1 cellular context compared by ENCODE assay signal in the genomic region with DNA sequence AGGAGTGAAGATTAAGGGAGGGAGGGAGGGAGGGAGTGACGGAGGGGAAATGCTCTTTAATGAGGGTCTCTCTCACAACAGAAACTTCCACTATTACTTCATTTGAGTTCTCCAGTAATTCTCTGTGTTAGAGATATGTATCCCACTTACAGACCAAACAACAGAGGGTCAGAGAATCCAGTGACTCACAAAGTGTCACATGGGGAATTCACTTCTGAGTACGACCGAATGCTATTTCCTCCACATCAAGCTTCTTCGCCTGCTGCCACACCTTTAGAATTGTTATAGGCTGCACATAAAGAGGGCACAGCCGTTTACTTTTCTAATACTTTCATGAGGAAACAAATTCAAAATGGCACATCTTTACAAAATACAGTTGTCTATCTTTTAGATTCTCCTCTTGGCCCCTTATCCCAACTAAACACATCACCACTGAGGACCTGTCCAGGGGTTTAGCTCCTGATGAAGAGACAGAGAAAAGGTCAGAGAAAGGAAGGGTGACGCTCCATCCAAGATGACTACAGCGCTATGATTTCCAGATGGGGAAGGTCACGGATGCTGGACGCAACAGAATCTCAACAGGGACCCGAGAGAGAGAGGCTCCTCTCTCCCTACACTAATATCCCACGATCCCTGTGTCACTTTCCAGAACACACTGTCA.
A peak's percentile ranks its signal among the peaks of the same experiment; 100 is the strongest.
TF ChIP-seq lines count a peak whose summit lies in the region.

No MANE protein-coding gene starts in this region.

TF ChIP-seq in K562, 482 proteins besides CTCF, POLR2A, EP300 and RAD21 (continued from another document and continues in another):
- TF ChIP-seq, protein P1, sequence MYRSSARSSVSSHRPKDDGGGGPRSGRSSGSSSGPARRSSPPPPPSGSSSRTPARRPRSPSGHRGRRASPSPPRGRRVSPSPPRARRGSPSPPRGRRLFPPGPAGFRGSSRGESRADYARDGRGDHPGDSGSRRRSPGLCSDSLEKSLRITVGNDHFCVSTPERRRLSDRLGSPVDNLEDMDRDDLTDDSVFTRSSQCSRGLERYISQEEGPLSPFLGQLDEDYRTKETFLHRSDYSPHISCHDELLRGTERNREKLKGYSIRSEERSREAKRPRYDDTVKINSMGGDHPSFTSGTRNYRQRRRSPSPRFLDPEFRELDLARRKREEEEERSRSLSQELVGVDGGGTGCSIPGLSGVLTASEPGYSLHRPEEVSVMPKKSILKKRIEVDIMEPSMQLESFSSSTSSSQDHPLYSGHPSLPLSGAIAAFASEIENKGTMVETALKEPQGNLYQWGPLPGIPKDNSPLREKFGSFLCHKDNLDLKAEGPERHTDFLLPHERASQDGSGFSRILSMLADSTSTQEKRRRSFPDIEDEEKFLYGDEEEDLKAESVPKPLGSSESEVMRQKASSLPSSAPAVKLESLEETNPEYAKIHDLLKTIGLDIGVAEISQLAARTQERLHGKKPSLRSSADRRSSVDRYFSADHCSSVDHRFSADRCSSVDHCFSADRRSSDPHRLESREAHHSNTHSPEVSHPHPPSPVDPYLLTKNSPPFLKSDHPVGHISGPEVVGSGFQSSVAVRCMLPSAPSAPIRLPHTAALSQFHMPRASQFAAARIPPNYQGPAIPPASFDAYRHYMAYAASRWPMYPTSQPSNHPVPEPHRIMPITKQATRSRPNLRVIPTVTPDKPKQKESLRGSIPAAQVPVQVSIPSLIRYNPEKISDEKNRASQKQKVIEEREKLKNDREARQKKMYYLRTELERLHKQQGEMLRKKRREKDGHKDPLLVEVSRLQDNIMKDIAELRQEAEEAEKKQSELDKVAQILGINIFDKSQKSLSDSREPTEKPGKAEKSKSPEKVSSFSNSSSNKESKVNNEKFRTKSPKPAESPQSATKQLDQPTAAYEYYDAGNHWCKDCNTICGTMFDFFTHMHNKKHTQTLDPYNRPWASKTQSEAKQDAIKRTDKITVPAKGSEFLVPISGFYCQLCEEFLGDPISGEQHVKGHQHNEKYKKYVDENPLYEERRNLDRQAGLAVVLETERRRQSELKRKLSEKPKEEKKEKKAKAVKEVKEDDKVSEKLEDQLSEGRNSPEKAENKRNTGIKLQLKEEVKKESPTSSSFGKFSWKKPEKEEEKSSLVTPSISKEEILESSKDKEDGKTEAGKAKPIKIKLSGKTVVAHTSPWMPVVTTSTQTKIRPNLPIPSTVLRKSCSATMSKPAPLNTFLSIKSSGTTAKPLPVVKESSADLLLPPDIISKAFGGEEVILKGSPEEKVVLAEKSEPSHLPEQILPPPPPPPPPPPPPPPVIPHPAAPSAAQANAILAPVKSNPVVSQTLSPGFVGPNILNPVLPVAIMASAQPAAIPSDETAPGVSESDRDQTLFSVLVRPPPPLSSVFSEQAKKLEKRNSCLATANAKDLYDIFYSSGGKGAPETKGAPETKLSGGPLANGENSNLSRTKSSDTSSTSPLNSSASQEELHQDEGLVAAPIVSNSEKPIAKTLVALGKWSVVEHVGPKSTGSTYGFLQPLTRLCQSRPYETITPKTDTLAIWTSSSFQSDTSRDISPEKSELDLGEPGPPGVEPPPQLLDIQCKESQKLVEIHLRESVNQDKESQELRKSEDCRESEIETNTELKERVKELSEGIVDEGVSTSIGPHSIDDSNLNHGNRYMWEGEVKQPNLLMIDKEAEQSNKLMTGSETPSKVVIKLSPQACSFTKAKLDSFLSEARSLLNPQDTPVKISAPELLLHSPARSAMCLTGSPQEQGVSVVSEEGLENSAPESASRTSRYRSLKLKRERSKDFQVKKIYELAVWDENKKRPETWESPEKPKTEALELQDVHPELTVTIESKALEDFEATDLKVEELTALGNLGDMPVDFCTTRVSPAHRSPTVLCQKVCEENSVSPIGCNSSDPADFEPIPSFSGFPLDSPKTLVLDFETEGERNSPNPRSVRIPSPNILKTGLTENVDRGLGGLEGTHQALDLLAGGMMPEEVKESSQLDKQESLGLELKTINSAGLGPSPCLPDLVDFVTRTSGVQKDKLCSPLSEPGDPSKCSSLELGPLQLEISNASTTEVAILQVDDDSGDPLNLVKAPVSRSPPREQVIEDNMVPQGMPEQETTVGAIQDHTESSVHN (IDR thresholded peaks at IDR 0.05; ENCODE audit: borderline replicate concordance in 1 of 2, low read depth in 1 of 2) = no peak
- TF ChIP-seq ZNF408 (CRISPR knock-in tag; IDR thresholded peaks at IDR 0.05; ENCODE audit: low read depth) = no peak
- TF ChIP-seq, protein P2, sequence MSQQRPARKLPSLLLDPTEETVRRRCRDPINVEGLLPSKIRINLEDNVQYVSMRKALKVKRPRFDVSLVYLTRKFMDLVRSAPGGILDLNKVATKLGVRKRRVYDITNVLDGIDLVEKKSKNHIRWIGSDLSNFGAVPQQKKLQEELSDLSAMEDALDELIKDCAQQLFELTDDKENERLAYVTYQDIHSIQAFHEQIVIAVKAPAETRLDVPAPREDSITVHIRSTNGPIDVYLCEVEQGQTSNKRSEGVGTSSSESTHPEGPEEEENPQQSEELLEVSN (IDR thresholded peaks at IDR 0.05; ENCODE audit: borderline replicate concordance in 1 of 2, extremely low read depth in 1 of 2, insufficient read depth in 1 of 2, insufficient read length in 1 of 2, low read depth in 1 of 2, low read length in 1 of 2, poor library complexity in 1 of 2, severe bottlenecking in 1 of 2) = no peak
- TF ChIP-seq XRCC3 (IDR thresholded peaks at IDR 0.05) = no peak
- TF ChIP-seq RAD51 (IDR thresholded peaks at IDR 0.05; ENCODE audit: borderline replicate concordance, low read depth) = peak; percentile 12; the same call in 1 of the 2 replicates
- no peak for TF ChIP-seq HNRNPK (IDR thresholded peaks at IDR 0.05; ENCODE audit: low read depth, low read length, poor library complexity, severe bottlenecking)
- no peak for TF ChIP-seq ZNF695 (CRISPR knock-in tag; IDR thresholded peaks at IDR 0.05)
- TF ChIP-seq MYBL2 (IDR thresholded peaks at IDR 0.05; ENCODE audit: low read depth) = no peak
- TF ChIP-seq MYBL2 (CRISPR knock-in tag; IDR thresholded peaks at IDR 0.05; ENCODE audit: borderline replicate concordance) = no peak
- no peak for TF ChIP-seq NCOA2 (IDR thresholded peaks at IDR 0.05; ENCODE audit: partially characterized antibody in 2 of 2)
- TF ChIP-seq DMBX1 (CRISPR knock-in tag; IDR thresholded peaks at IDR 0.05; ENCODE audit: borderline replicate concordance) = 0 out of 2 replicates have a peak, but pooled peaks have one; percentile 69
- TF ChIP-seq, protein P3, sequence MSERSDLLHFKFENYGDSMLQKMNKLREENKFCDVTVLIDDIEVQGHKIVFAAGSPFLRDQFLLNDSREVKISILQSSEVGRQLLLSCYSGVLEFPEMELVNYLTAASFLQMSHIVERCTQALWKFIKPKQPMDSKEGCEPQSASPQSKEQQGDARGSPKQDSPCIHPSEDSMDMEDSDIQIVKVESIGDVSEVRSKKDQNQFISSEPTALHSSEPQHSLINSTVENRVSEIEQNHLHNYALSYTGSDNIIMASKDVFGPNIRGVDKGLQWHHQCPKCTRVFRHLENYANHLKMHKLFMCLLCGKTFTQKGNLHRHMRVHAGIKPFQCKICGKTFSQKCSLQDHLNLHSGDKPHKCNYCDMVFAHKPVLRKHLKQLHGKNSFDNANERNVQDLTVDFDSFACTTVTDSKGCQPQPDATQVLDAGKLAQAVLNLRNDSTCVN (CRISPR knock-in tag; IDR thresholded peaks at IDR 0.05) = no peak
- TF ChIP-seq ZNF785 (CRISPR knock-in tag; IDR thresholded peaks at IDR 0.05) = no peak
- TF ChIP-seq, protein P4, sequence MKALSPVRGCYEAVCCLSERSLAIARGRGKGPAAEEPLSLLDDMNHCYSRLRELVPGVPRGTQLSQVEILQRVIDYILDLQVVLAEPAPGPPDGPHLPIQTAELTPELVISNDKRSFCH (CRISPR knock-in tag; IDR thresholded peaks at IDR 0.05) = no peak
- TF ChIP-seq, protein P4 (tag; IDR thresholded peaks at IDR 0.05) = 0 out of 2 replicates have a peak, but pooled peaks have one; percentile 54
- TF ChIP-seq ZNF830 (CRISPR knock-in tag; IDR thresholded peaks at IDR 0.05) = no peak
- no peak for TF ChIP-seq BDP1 (IDR thresholded peaks at IDR 0.05; ENCODE audit: insufficient read depth, insufficient read length)
- no peak for TF ChIP-seq CBFA2T3 (IDR thresholded peaks at IDR 0.05)
- no peak for TF ChIP-seq HLTF (IDR thresholded peaks at IDR 0.05)
- TF ChIP-seq, protein P5, sequence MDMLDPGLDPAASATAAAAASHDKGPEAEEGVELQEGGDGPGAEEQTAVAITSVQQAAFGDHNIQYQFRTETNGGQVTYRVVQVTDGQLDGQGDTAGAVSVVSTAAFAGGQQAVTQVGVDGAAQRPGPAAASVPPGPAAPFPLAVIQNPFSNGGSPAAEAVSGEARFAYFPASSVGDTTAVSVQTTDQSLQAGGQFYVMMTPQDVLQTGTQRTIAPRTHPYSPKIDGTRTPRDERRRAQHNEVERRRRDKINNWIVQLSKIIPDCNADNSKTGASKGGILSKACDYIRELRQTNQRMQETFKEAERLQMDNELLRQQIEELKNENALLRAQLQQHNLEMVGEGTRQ (CRISPR knock-in tag; IDR thresholded peaks at IDR 0.05) = peak; percentile 37; the same call in 1 of the 2 replicates
- TF ChIP-seq ZNF3 (CRISPR knock-in tag; IDR thresholded peaks at IDR 0.05) = no peak
- TF ChIP-seq BRD9 (IDR thresholded peaks at IDR 0.05; ENCODE audit: low read depth, partially characterized antibody) = no peak
- TF ChIP-seq FIP1L1 (IDR thresholded peaks at IDR 0.05; ENCODE audit: low read depth, low read length, poor library complexity, severe bottlenecking) = no peak
- TF ChIP-seq, protein P6, sequence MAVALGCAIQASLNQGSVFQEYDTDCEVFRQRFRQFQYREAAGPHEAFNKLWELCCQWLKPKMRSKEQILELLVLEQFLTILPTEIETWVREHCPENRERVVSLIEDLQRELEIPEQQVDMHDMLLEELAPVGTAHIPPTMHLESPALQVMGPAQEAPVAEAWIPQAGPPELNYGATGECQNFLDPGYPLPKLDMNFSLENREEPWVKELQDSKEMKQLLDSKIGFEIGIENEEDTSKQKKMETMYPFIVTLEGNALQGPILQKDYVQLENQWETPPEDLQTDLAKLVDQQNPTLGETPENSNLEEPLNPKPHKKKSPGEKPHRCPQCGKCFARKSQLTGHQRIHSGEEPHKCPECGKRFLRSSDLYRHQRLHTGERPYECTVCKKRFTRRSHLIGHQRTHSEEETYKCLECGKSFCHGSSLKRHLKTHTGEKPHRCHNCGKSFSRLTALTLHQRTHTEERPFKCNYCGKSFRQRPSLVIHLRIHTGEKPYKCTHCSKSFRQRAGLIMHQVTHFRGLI (CRISPR knock-in tag; IDR thresholded peaks at IDR 0.05) = no peak
- TF ChIP-seq NFE2 (IDR thresholded peaks at IDR 0.05; ENCODE audit: low read depth) = no peak
- TF ChIP-seq, protein P7, sequence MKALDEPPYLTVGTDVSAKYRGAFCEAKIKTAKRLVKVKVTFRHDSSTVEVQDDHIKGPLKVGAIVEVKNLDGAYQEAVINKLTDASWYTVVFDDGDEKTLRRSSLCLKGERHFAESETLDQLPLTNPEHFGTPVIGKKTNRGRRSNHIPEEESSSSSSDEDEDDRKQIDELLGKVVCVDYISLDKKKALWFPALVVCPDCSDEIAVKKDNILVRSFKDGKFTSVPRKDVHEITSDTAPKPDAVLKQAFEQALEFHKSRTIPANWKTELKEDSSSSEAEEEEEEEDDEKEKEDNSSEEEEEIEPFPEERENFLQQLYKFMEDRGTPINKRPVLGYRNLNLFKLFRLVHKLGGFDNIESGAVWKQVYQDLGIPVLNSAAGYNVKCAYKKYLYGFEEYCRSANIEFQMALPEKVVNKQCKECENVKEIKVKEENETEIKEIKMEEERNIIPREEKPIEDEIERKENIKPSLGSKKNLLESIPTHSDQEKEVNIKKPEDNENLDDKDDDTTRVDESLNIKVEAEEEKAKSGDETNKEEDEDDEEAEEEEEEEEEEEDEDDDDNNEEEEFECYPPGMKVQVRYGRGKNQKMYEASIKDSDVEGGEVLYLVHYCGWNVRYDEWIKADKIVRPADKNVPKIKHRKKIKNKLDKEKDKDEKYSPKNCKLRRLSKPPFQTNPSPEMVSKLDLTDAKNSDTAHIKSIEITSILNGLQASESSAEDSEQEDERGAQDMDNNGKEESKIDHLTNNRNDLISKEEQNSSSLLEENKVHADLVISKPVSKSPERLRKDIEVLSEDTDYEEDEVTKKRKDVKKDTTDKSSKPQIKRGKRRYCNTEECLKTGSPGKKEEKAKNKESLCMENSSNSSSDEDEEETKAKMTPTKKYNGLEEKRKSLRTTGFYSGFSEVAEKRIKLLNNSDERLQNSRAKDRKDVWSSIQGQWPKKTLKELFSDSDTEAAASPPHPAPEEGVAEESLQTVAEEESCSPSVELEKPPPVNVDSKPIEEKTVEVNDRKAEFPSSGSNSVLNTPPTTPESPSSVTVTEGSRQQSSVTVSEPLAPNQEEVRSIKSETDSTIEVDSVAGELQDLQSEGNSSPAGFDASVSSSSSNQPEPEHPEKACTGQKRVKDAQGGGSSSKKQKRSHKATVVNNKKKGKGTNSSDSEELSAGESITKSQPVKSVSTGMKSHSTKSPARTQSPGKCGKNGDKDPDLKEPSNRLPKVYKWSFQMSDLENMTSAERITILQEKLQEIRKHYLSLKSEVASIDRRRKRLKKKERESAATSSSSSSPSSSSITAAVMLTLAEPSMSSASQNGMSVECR (CRISPR knock-in tag; IDR thresholded peaks at IDR 0.05) = no peak
- TF ChIP-seq, protein P8, sequence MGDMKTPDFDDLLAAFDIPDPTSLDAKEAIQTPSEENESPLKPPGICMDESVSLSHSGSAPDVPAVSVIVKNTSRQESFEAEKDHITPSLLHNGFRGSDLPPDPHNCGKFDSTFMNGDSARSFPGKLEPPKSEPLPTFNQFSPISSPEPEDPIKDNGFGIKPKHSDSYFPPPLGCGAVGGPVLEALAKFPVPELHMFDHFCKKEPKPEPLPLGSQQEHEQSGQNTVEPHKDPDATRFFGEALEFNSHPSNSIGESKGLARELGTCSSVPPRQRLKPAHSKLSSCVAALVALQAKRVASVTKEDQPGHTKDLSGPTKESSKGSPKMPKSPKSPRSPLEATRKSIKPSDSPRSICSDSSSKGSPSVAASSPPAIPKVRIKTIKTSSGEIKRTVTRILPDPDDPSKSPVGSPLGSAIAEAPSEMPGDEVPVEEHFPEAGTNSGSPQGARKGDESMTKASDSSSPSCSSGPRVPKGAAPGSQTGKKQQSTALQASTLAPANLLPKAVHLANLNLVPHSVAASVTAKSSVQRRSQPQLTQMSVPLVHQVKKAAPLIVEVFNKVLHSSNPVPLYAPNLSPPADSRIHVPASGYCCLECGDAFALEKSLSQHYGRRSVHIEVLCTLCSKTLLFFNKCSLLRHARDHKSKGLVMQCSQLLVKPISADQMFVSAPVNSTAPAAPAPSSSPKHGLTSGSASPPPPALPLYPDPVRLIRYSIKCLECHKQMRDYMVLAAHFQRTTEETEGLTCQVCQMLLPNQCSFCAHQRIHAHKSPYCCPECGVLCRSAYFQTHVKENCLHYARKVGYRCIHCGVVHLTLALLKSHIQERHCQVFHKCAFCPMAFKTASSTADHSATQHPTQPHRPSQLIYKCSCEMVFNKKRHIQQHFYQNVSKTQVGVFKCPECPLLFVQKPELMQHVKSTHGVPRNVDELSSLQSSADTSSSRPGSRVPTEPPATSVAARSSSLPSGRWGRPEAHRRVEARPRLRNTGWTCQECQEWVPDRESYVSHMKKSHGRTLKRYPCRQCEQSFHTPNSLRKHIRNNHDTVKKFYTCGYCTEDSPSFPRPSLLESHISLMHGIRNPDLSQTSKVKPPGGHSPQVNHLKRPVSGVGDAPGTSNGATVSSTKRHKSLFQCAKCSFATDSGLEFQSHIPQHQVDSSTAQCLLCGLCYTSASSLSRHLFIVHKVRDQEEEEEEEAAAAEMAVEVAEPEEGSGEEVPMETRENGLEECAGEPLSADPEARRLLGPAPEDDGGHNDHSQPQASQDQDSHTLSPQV (IDR thresholded peaks at IDR 0.05) = peak; percentile 67; the same call in 1 of the 2 replicates
- TF ChIP-seq GATAD2B (IDR thresholded peaks at IDR 0.05; ENCODE audit: borderline replicate concordance) = no peak
- TF ChIP-seq, protein P9, sequence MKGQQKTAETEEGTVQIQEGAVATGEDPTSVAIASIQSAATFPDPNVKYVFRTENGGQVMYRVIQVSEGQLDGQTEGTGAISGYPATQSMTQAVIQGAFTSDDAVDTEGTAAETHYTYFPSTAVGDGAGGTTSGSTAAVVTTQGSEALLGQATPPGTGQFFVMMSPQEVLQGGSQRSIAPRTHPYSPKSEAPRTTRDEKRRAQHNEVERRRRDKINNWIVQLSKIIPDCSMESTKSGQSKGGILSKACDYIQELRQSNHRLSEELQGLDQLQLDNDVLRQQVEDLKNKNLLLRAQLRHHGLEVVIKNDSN (CRISPR knock-in tag; IDR thresholded peaks at IDR 0.05) = peak; percentile 62
